Comparison of ENCODE assay signal across 10 cellular contexts in genomic region chr5:81849769-81850367, GRCh38.
A peak's percentile ranks its signal among the peaks of the same experiment; 100 is the strongest.
DNase-seq lines count a peak whose midpoint lies in the region; ATAC-seq and TF ChIP-seq lines count a peak whose summit lies in the region.
"Had no signal": no experiment of that assay in that cellular context is flagged by ENCODE, and none has a peak within 500 bp of the region (broad histone marks: within the 10 kb centered on the region; RNA-seq: fewer than 3 reads in every experiment).

No MANE protein-coding gene starts in this region.

- H3K36me3 ChIP-seq in body of pancreas (replicated peaks in 1 of 2; ENCODE audit: insufficient read depth in 1 of 2, low read depth in 2 of 2), result no peaks in the 10 kb centered on the region
- no peaks in the 10 kb centered on the region for H3K36me3 ChIP-seq in transverse colon
- H3K36me3 ChIP-seq: WERI-Rb-1 had no signal

- POLR2A ChIA-PET in activated naive CD8-positive, alpha-beta T cell treated with anti-CD3 and anti-CD28 coated beads, Interleukin-2, amount 10 ng/mL, durations not matched to agents 7 days and 5 days (lab: Charles Lee), result interaction anchor here (2.7 to 5.0 kb wide), 2 partner anchors 70 to 99 kb away, joined by 28 to 215 read pairs; partner anchors contain the start of gene SSBP2
- POLR2A ChIA-PET in naive thymus-derived CD8-positive, alpha-beta T cell (lab: Charles Lee), result interaction anchor here (0.6 to 5.8 kb wide), 4 partner anchors 71 to 847 kb away, joined by 5 to 190 read pairs (median 22); partner anchors contain the start of genes ATG10 and SSBP2

- no peak for ATAC-seq in activated naive CD8-positive, alpha-beta T cell treated with anti-CD3 and anti-CD28 coated beads, Interleukin-2, amount 10 ng/mL, durations not matched to agents 7 days and 5 days (ENCODE audit: low read depth)
- no peak for ATAC-seq in activated naive CD8-positive, alpha-beta T cell treated with anti-CD3 and anti-CD28 coated beads, Interleukin-2, amount 50 U/mL, for 24 hours
- ATAC-seq in body of pancreas, result no peak
- no peak for ATAC-seq in naive thymus-derived CD8-positive, alpha-beta T cell
- no peak for ATAC-seq in GM19035 (IDR thresholded peaks at IDR 0.05; ENCODE audit: unreplicated experiment)

- H3K27me3 ChIP-seq in body of pancreas, result no peaks in the 10 kb centered on the region
- H3K27me3 ChIP-seq in transverse colon, result no peaks in the 10 kb centered on the region

- H3K36me3 Mint-ChIP-seq in activated naive CD8-positive, alpha-beta T cell treated with anti-CD3 and anti-CD28 coated beads, Interleukin-2, amount 10 ng/mL, durations not matched to agents 7 days and 5 days, result no peaks in the 10 kb centered on the region
- H3K36me3 Mint-ChIP-seq in activated naive CD8-positive, alpha-beta T cell treated with anti-CD3 and anti-CD28 coated beads, Interleukin-2, amount 50 U/mL, for 24 hours (ENCODE audit: low read depth), result no peaks in the 10 kb centered on the region
- H3K36me3 Mint-ChIP-seq in naive thymus-derived CD8-positive, alpha-beta T cell, result no peaks in the 10 kb centered on the region

- intact Hi-C loops in body of pancreas (cut with DNase I), result loop anchor here (5.0 to 10.0 kb wide), 2 partner anchors 55 to 98 kb away; partner anchors contain the start of gene SSBP2
- intact Hi-C loops in transverse colon (cut with DNase I; ENCODE audit: low total_unique reads), result loop anchor here (2.0 to 5.0 kb wide), 3 partner anchors 61 to 343 kb away; partner anchors contain the start of gene ATG10

- TF ChIP-seq POLR2A in body of pancreas (IDR thresholded peaks at IDR 0.05), result no peak
- no peak for TF ChIP-seq POLR2A in transverse colon (IDR thresholded peaks at IDR 0.05)

- H3K4me1 ChIP-seq in body of pancreas, result peaks cover 58% of the 10 kb centered on the region
- H3K4me1 ChIP-seq in transverse colon, result peaks cover 15 to 49% (median 32%) of the 10 kb centered on the region in 4 donors

- peak overlapping the region; percentile 44 for H3K27ac Mint-ChIP-seq in activated naive CD8-positive, alpha-beta T cell treated with anti-CD3 and anti-CD28 coated beads, Interleukin-2, amount 10 ng/mL, durations not matched to agents 7 days and 5 days
- H3K27ac Mint-ChIP-seq in activated naive CD8-positive, alpha-beta T cell treated with anti-CD3 and anti-CD28 coated beads, Interleukin-2, amount 50 U/mL, for 24 hours, result no peak overlapping the region
- peak overlapping the region in 8 of 10 donors; percentile 8 to 100 (median 85) for H3K27ac Mint-ChIP-seq in naive thymus-derived CD8-positive, alpha-beta T cell

- H3K9me3 Mint-ChIP-seq in activated naive CD8-positive, alpha-beta T cell treated with anti-CD3 and anti-CD28 coated beads, Interleukin-2, amount 10 ng/mL, durations not matched to agents 7 days and 5 days, result no peaks in the 10 kb centered on the region
- no peaks in the 10 kb centered on the region for H3K9me3 Mint-ChIP-seq in activated naive CD8-positive, alpha-beta T cell treated with anti-CD3 and anti-CD28 coated beads, Interleukin-2, amount 50 U/mL, for 24 hours
- no peaks in the 10 kb centered on the region for H3K9me3 Mint-ChIP-seq in naive thymus-derived CD8-positive, alpha-beta T cell

- TF ChIP-seq CTCF in body of pancreas (IDR thresholded peaks at IDR 0.05) (no peak), transverse colon (IDR thresholded peaks at IDR 0.05) (no peak)

- no peak for DNase-seq in activated naive CD8-positive, alpha-beta T cell treated with anti-CD3 and anti-CD28 coated beads, Interleukin-2, amount 10 ng/mL, durations not matched to agents 7 days and 5 days
- no peak for DNase-seq in activated naive CD8-positive, alpha-beta T cell treated with anti-CD3 and anti-CD28 coated beads, Interleukin-2, amount 50 U/mL, for 24 hours
- no peak for DNase-seq in body of pancreas
- DNase-seq in naive thymus-derived CD8-positive, alpha-beta T cell, result no peak
- peak; percentile 13 for DNase-seq in transverse colon
- no peak for DNase-seq in CD1c-positive myeloid dendritic cell (ENCODE audit: extremely low spot score)
- DNase-seq in cerebellar nuclear complex (lab: John Stamatoyannopoulos, UW), result no peak
- DNase-seq: NCI-H526 treated with DMSO at 0.1 percent for 48 hours, WERI-Rb-1 had no signal

- H3K4me1 Mint-ChIP-seq in activated naive CD8-positive, alpha-beta T cell treated with anti-CD3 and anti-CD28 coated beads, Interleukin-2, amount 10 ng/mL, durations not matched to agents 7 days and 5 days, result peaks cover 36% of the 10 kb centered on the region
- H3K4me1 Mint-ChIP-seq in activated naive CD8-positive, alpha-beta T cell treated with anti-CD3 and anti-CD28 coated beads, Interleukin-2, amount 50 U/mL, for 24 hours, result peaks cover 44% of the 10 kb centered on the region
- H3K4me1 Mint-ChIP-seq in naive thymus-derived CD8-positive, alpha-beta T cell, result peaks cover 26 to 50% (median 44%) of the 10 kb centered on the region in 4 donors

- H3K9me3 ChIP-seq in body of pancreas (no peaks in the 10 kb centered on the region), transverse colon (no peaks in the 10 kb centered on the region)

- in situ Hi-C loops in transverse colon (cut with MboI; ENCODE audit: low pct_ligation_motif_present in 1 of 4, low pct_unique_long_range_greater_than_20kb in 1 of 4, low sequenced_read_pairs in 3 of 4), result loop anchor here (5.0 to 25.0 kb wide), 6 partner anchors 63 to 345 kb away; partner anchors contain the start of gene SSBP2 (in 2 of the 4)

- WGBS in body of pancreas, 2 donors, result 83 to 88% methylated on average over 4 of the region's 4 CpGs
- 74 to 79% methylated on average over 2 to 4 of the region's 4 CpGs for WGBS in transverse colon (ENCODE audit: low coverage in 1 of 2), 2 donors

- H3K27me3 Mint-ChIP-seq in activated naive CD8-positive, alpha-beta T cell treated with anti-CD3 and anti-CD28 coated beads, Interleukin-2, amount 10 ng/mL, durations not matched to agents 7 days and 5 days, result no peaks in the 10 kb centered on the region
- H3K27me3 Mint-ChIP-seq in activated naive CD8-positive, alpha-beta T cell treated with anti-CD3 and anti-CD28 coated beads, Interleukin-2, amount 50 U/mL, for 24 hours, result no peaks in the 10 kb centered on the region
- no peaks in the 10 kb centered on the region for H3K27me3 Mint-ChIP-seq in naive thymus-derived CD8-positive, alpha-beta T cell

- peak overlapping the region in 3 of 4 donors; percentile 92 to 96 (median 95) for H3K27ac ChIP-seq in body of pancreas
- H3K27ac ChIP-seq in transverse colon, result peak overlapping the region; percentile 85 to 97 (median 90)

- H3K4me3 ChIP-seq in body of pancreas (no peak overlapping the region), transverse colon (no peak overlapping the region)

- H3K4me3 Mint-ChIP-seq in activated naive CD8-positive, alpha-beta T cell treated with anti-CD3 and anti-CD28 coated beads, Interleukin-2, amount 10 ng/mL, durations not matched to agents 7 days and 5 days, result peak overlapping the region; percentile 24
- H3K4me3 Mint-ChIP-seq in activated naive CD8-positive, alpha-beta T cell treated with anti-CD3 and anti-CD28 coated beads, Interleukin-2, amount 50 U/mL, for 24 hours, result no peak overlapping the region
- peak overlapping the region in 9 of 10 donors; percentile 50 to 97 (median 94) for H3K4me3 Mint-ChIP-seq in naive thymus-derived CD8-positive, alpha-beta T cell

- no peak for TF ChIP-seq EP300 in transverse colon (IDR thresholded peaks at IDR 0.05; ENCODE audit: low read depth)
